Comparison of ENCODE assay signal across 26 cellular contexts in genomic region chr7:132150711-132151110, GRCh38.
"Had no signal": no experiment of that assay in that cellular context is flagged by ENCODE, and none has a peak within 500 bp of the region (broad histone marks: within the 10 kb centered on the region; RNA-seq: fewer than 3 reads in every experiment).

No MANE protein-coding gene starts in this region.

- H3K4me1 ChIP-seq: adrenal gland, body of pancreas, esophagus squamous epithelium, heart left ventricle had no signal

- DNase-seq: activated CD4-positive, alpha-beta T cell treated with anti-CD3 and anti-CD28 coated beads for 48 hours; activated CD4-positive, alpha-beta T cell treated with anti-CD3 and anti-CD28 coated beads, Interleukin-2, amount 50 U/mL, for 1 hour; activated CD4-positive, alpha-beta T cell treated with anti-CD3 and anti-CD28 coated beads, Interleukin-2, amount 50 U/mL, for 48 hours; activated CD8-positive, alpha-beta memory T cell treated with anti-CD3 and anti-CD28 coated beads for 24 hours; activated CD8-positive, alpha-beta T cell treated with anti-CD3 and anti-CD28 coated beads for 36 hours; activated effector memory CD4-positive, alpha-beta T cell treated with Interleukin-2 at 50 U/mL for 16 hours; activated gamma-delta T cell treated with Interleukin-2 at 50 U/mL for 16 hours; activated naive CD4-positive, alpha-beta T cell treated with Interleukin-2 at 50 U/mL for 16 hours; activated naive CD8-positive, alpha-beta T cell treated with anti-CD3 and anti-CD28 coated beads for 36 hours; activated naive CD8-positive, alpha-beta T cell treated with anti-CD3 and anti-CD28 coated beads, Interleukin-2, amount 50 U/mL, for 24 hours; activated T-cell treated with anti-CD3 and anti-CD28 coated beads, Interleukin-2, amount 50 U/mL, for 48 hours; adrenal gland; amygdala; aorta; body of pancreas; caudate nucleus; cortex of kidney; dermis blood vessel endothelial cell; effector CD4-positive, alpha-beta T cell; effector memory CD8-positive, alpha-beta T cell; esophagus squamous epithelium; glutamatergic neuron; heart left ventricle; T-helper 2 cell had no signal

- H3K27me3 ChIP-seq: adrenal gland, body of pancreas, heart left ventricle had no signal

- H3K4me3 ChIP-seq: adrenal gland, body of pancreas, esophagus squamous epithelium, heart left ventricle had no signal

- H3K36me3 ChIP-seq: adrenal gland, esophagus squamous epithelium had no signal

- H3K9me3 ChIP-seq: adrenal gland, body of pancreas, esophagus squamous epithelium, heart left ventricle had no signal

- H3K27ac ChIP-seq: adrenal gland, body of pancreas, epithelial cell of prostate, esophagus squamous epithelium, heart left ventricle, VCaP had no signal
